ENCODE assay signal across 7 cellular contexts in the genomic region with DNA sequence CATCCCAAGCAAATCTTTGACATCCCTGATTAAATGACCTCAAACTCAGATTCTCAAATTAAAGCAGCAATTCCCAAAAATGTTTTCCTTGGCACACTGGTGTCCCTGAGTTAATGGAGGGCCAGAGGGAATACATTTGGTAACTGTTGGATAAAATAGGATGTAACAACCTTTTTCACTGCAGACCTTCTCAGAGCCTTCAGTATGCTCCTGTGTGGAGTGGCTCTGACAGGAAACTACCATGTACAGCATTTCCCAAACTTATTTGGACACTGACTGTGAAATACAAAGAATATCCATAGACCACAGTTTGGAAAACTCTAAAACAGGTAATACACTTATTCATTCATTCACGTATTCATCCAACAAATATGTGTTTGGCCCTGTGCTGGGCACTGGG.
"Had no signal": no experiment of that assay in that cellular context is flagged by ENCODE, and none has a peak within 500 bp of the region (broad histone marks: within the 10 kb centered on the region; RNA-seq: fewer than 3 reads in every experiment).

No MANE protein-coding gene starts in this region.

- H3K36me3 ChIP-seq: HAP-1 had no signal

- H3K9ac ChIP-seq: GM23248 had no signal

- DNase-seq: GM23248, GOT3, H7, IMR-90, KBM-7 had no signal

- FAIRE-seq: HTR-8/SVneo had no signal

- H2AFZ ChIP-seq: GM23248 had no signal

- H3K27ac ChIP-seq: GM23248 had no signal

- H3K4me3 ChIP-seq: GM23248, HAP-1 had no signal

- H3K9me3 ChIP-seq: HAP-1 had no signal

- H3K4me1 ChIP-seq: HAP-1 had no signal
